In the genomic region with DNA sequence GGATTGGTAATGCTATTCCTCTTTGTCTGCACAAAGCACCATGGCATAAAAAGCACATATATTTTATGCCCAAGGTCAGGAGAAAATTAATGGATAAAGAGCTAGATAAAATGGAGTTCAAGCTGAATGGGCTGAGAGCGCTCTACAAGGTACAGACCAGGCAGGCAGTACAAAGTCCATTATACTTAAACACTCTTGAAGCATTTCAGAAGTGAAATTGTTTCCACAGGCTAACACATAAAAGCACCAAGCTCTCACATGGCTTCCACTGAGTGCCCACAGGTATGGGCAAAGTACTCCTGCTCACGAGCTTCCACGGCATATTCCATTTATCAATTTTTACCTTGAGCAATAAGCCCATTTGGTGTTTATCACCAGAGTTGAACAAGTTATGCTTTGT, we compare ENCODE assay signal across 31 cellular contexts.
"Had no signal": no experiment of that assay in that cellular context is flagged by ENCODE, and none has a peak within 500 bp of the region (broad histone marks: within the 10 kb centered on the region; RNA-seq: fewer than 3 reads in every experiment).

No MANE protein-coding gene starts in this region.

- H3K4me3 Mint-ChIP-seq: activated naive CD4-positive, alpha-beta T cell treated with anti-CD3 and anti-CD28 coated beads for 36 hours; activated naive CD8-positive, alpha-beta T cell treated with anti-CD3 and anti-CD28 coated beads, Interleukin-2, amount 10 ng/mL, durations not matched to agents 7 days and 5 days; activated T-helper 1 cell treated with anti-CD3 and anti-CD28 coated beads, Interleukin-12 subunit alpha, Interleukin-12 subunit beta, Interleukin-2, Interleukin-4 antibody, amounts not matched to agents 30 ng/mL and 10 ng/mL and 1 ng/mL, durations not matched to agents 14 hours and 24 hours and 36 hours; brain; effector memory CD8-positive, alpha-beta T cell; immature natural killer cell; neural crest cell; T-helper 1 cell treated with Interleukin-12 subunit alpha and Interleukin-12 subunit beta and Interleukin-4 antibody, amounts not matched to agents 30 μg/mL and 1 μg/mL, for 36 hours had no signal

- H3K27me3 Mint-ChIP-seq: brain had no signal

- H3K9me3 ChIP-seq: ascending aorta, gastrocnemius medialis, spleen, suprapubic skin, tibial nerve had no signal

- H3K9me3 Mint-ChIP-seq: activated naive CD4-positive, alpha-beta T cell treated with anti-CD3 and anti-CD28 coated beads for 36 hours; activated naive CD8-positive, alpha-beta T cell treated with anti-CD3 and anti-CD28 coated beads, Interleukin-2, amount 10 ng/mL, durations not matched to agents 7 days and 5 days; activated T-helper 1 cell treated with anti-CD3 and anti-CD28 coated beads, Interleukin-12 subunit alpha, Interleukin-12 subunit beta, Interleukin-2, Interleukin-4 antibody, amounts not matched to agents 30 ng/mL and 10 ng/mL and 1 ng/mL, durations not matched to agents 14 hours and 24 hours and 36 hours; brain; neural crest cell; T-helper 1 cell treated with Interleukin-12 subunit alpha and Interleukin-12 subunit beta and Interleukin-4 antibody, amounts not matched to agents 30 μg/mL and 1 μg/mL, for 36 hours had no signal

- H3K27me3 ChIP-seq: ascending aorta, gastrocnemius medialis, suprapubic skin, tibial nerve had no signal

- FAIRE-seq: TTC549 had no signal

- H3K27ac ChIP-seq: ascending aorta, gastrocnemius medialis, parathyroid adenoma, spleen, suprapubic skin, tibial nerve, VCaP had no signal

- H3K27ac Mint-ChIP-seq: activated naive CD4-positive, alpha-beta T cell treated with anti-CD3 and anti-CD28 coated beads for 36 hours; activated naive CD8-positive, alpha-beta T cell treated with anti-CD3 and anti-CD28 coated beads, Interleukin-2, amount 10 ng/mL, durations not matched to agents 7 days and 5 days; activated T-helper 1 cell treated with anti-CD3 and anti-CD28 coated beads, Interleukin-12 subunit alpha, Interleukin-12 subunit beta, Interleukin-2, Interleukin-4 antibody, amounts not matched to agents 30 ng/mL and 10 ng/mL and 1 ng/mL, durations not matched to agents 14 hours and 24 hours and 36 hours; brain; effector memory CD8-positive, alpha-beta T cell; immature natural killer cell; T-helper 1 cell treated with Interleukin-12 subunit alpha and Interleukin-12 subunit beta and Interleukin-4 antibody, amounts not matched to agents 30 μg/mL and 1 μg/mL, for 36 hours had no signal

- H3K4me1 Mint-ChIP-seq: activated naive CD8-positive, alpha-beta T cell treated with anti-CD3 and anti-CD28 coated beads, Interleukin-2, amount 10 ng/mL, durations not matched to agents 7 days and 5 days; neural crest cell had no signal

- H3K4me3 ChIP-seq: ascending aorta, gastrocnemius medialis, lung, spleen, suprapubic skin, tibial nerve had no signal

- DNase-seq: activated CD4-positive, alpha-beta T cell treated with anti-CD3 and anti-CD28 coated beads for 48 hours; activated CD4-positive, alpha-beta T cell treated with anti-CD3 and anti-CD28 coated beads, Interleukin-2, amount 50 U/mL, for 48 hours; activated CD8-positive, alpha-beta memory T cell treated with anti-CD3 and anti-CD28 coated beads for 24 hours; activated effector memory CD4-positive, alpha-beta T cell treated with anti-CD3 and anti-CD28 coated beads, Interleukin-2, amount 50 U/mL, for 16 hours; activated naive CD4-positive, alpha-beta T cell treated with anti-CD3 and anti-CD28 coated beads for 36 hours; activated naive CD8-positive, alpha-beta T cell treated with anti-CD3 and anti-CD28 coated beads, Interleukin-2, amount 10 ng/mL, durations not matched to agents 7 days and 5 days; cortex of kidney; effector memory CD8-positive, alpha-beta T cell; erythroblast; gastrocnemius medialis; hypothalamus; immature natural killer cell; mesendoderm; nucleus accumbens; right cardiac atrium; spleen; stimulated activated naive CD4-positive, alpha-beta T cell; T-helper 9 cell had no signal

- H3K36me3 Mint-ChIP-seq: activated naive CD8-positive, alpha-beta T cell treated with anti-CD3 and anti-CD28 coated beads, Interleukin-2, amount 10 ng/mL, durations not matched to agents 7 days and 5 days; immature natural killer cell had no signal

- ATAC-seq: activated CD4-positive, CD25-positive, alpha-beta regulatory T cell treated with anti-CD3 and anti-CD28 coated beads, Interleukin-2, amount 50 U/mL, for 24 hours; effector memory CD8-positive, alpha-beta T cell; gastrocnemius medialis; left lobe of liver; right cardiac atrium had no signal

- H3K36me3 ChIP-seq: ascending aorta, gastrocnemius medialis, spleen, suprapubic skin, tibial nerve had no signal

- H3K4me1 ChIP-seq: ascending aorta, gastrocnemius medialis, parathyroid adenoma, spleen, suprapubic skin, tibial nerve had no signal
